In the genomic region with DNA sequence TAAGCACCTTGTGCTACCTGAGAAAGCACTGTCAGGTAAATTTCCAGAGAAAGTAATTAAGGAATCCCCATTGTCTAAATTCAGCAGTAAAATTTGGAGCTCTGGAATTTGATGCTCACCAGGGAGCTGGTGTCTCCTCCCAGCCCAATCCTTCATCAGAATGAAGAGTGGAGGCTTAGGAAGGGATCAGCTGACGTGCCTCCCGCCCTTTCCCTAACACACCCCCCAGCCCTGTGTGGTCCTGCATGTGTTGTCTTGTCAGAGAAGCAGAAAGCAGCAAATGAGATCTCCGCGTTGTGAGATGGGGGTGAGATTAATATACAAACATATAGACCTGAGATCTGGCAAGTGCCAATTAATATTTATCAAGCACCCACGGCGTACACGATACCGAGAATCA, we compare ENCODE assay signal across 27 cellular contexts. TPM values are rescaled to one million over a fixed set of nuclear protein-coding genes. Genes with fewer than 3 reads are reported as not detected.
DNase-seq lines count a peak whose midpoint lies in the region; ATAC-seq, FAIRE-seq and TF ChIP-seq lines count a peak whose summit lies in the region.
"Had no signal": no experiment of that assay in that cellular context is flagged by ENCODE, and none has a peak within 500 bp of the region (broad histone marks: within the 10 kb centered on the region; RNA-seq: fewer than 3 reads in every experiment).

No MANE protein-coding gene starts in this region.

- no peak overlapping the region for H2BK5ac ChIP-seq in H1 (ENCODE audit: low read depth, low read length)

- H3K27ac ChIP-seq in H1 (ENCODE audit: low read depth, low read length) (no peak overlapping the region), neural progenitor cell (peak overlapping the region; percentile 73), uterus (no peak overlapping the region)
- H3K27ac ChIP-seq: A549; BLaER1 treated with 17β-estradiol and CSF1 and Interleukin-3, amounts not matched to agents 10 nM and 100 nM had no signal

- no peak for TF ChIP-seq RAD21 in H1 (IDR thresholded peaks at IDR 0.05 in 1 of 2, conservative IDR thresholded peaks at IDR 0.05 in 1 of 2; ENCODE audit: low read depth in 2 of 2, low read length in 2 of 2)

- H3K4ac ChIP-seq in H1 (replicated peaks; ENCODE audit: insufficient read length, low read depth, low read length): no peak overlapping the region

- H3K14ac ChIP-seq in H1 (ENCODE audit: insufficient read length): no peak overlapping the region

- H3K4me1 Mint-ChIP-seq in neural progenitor cell (peaks cover 39% of the 10 kb centered on the region), mesothelial cell of epicardium (no peaks in the 10 kb centered on the region), glutamatergic neuron (ENCODE audit: low read depth, unreplicated experiment) (peaks cover 2% of the 10 kb centered on the region)
- H3K4me1 Mint-ChIP-seq: CD14-positive monocyte; CD4-positive, alpha-beta memory T cell had no signal

- no peaks in the 10 kb centered on the region for H3K27me3 ChIP-seq in H1 (replicated peaks in 1 of 4; ENCODE audit: control insufficient read depth in 3 of 4, extremely low read depth in 1 of 4, insufficient read depth in 3 of 4, low read length in 3 of 4)
- H3K27me3 ChIP-seq in neural progenitor cell: no peaks in the 10 kb centered on the region
- H3K27me3 ChIP-seq in uterus: no peaks in the 10 kb centered on the region
- H3K27me3 ChIP-seq: BE2C; BLaER1 treated with 17β-estradiol and CSF1 and Interleukin-3, amounts not matched to agents 10 nM and 100 nM had no signal

- H3K27me3 Mint-ChIP-seq in neural progenitor cell (ENCODE audit: insufficient read depth, low read depth) (peaks cover 6% of the 10 kb centered on the region), mesothelial cell of epicardium (ENCODE audit: low read depth) (peaks cover 57% of the 10 kb centered on the region), glutamatergic neuron (ENCODE audit: unreplicated experiment) (peaks cover under 1% of the 10 kb centered on the region)

- H4K91ac ChIP-seq in H1 (replicated peaks; ENCODE audit: insufficient read length, low read length): no peak overlapping the region

- no peak for ATAC-seq in activated naive CD4-positive, alpha-beta T cell treated with anti-CD3 and anti-CD28 coated beads, Interleukin-2, amount 50 U/mL, for 72 hours
- ATAC-seq: A549 had no signal

- 77% methylated on average over 8 of the region's 8 CpGs; no CpG with 5 or more reads in 1 of the 2 experiments for WGBS in H1 (ENCODE audit: extremely low coverage in 1 of 2, insufficient coverage in 1 of 2, insufficient read length in 1 of 2, insufficient replicate concordance in 2 of 2, low coverage in 1 of 2, low lambda C conversion rate in 2 of 2, missing lambda C conversion rate in 1 of 2), 2 experiments

- no peaks in the 10 kb centered on the region for H3K79me2 ChIP-seq in H1 (ENCODE audit: control insufficient read depth in 1 of 2, insufficient read depth in 2 of 2, low read length in 2 of 2)
- no peaks in the 10 kb centered on the region for H3K79me2 ChIP-seq in neural progenitor cell (ENCODE audit: low read depth)

- no peak overlapping the region for H2BK12ac ChIP-seq in H1 (ENCODE audit: low read depth, low read length)

- H3K4me3 ChIP-seq in H1 (ENCODE audit: extremely low read depth in 1 of 4, insufficient read depth in 2 of 4, low read depth in 3 of 4, low read length in 4 of 4) (no peak overlapping the region), neural progenitor cell (peak overlapping the region; percentile 24), uterus (no peak overlapping the region)
- H3K4me3 ChIP-seq: A549; BLaER1 treated with 17β-estradiol and CSF1 and Interleukin-3, amounts not matched to agents 10 nM and 100 nM had no signal

- no peak for TF ChIP-seq EP300 in H1 (IDR thresholded peaks at IDR 0.05; ENCODE audit: borderline replicate concordance in 1 of 2, low read depth in 2 of 2, low read length in 2 of 2)

- H4K5ac ChIP-seq in H1 (ENCODE audit: insufficient read length, low read depth, low read length): no peak overlapping the region

- FAIRE-seq in H1 (lab: Jason Lieb, UNC): no peak
- FAIRE-seq: A549, GM12891, GM18507 had no signal

- H3K9me3 Mint-ChIP-seq in neural progenitor cell (no peaks in the 10 kb centered on the region), mesothelial cell of epicardium (peaks cover 6% of the 10 kb centered on the region), glutamatergic neuron (ENCODE audit: unreplicated experiment) (no peaks in the 10 kb centered on the region)
- no peaks in the 10 kb centered on the region for H3K9me3 Mint-ChIP-seq in activated naive CD4-positive, alpha-beta T cell treated with anti-CD3 and anti-CD28 coated beads, Interleukin-2, amount 50 U/mL, for 72 hours

- DNase-seq in NCI-H526 treated with DMSO at 0.1 percent for 48 hours (lab: John Stamatoyannopoulos, UW) (peak; percentile 5), H1 (ENCODE audit: low read depth in 1 of 2, low spot score in 2 of 2) (no peak), neural progenitor cell (ENCODE audit: low spot score) (peak; percentile 66), mesothelial cell of epicardium (ENCODE audit: low spot score in 2 of 2, unreplicated experiment in 2 of 2) (no peak), glutamatergic neuron (no peak), uterus (no peak)
- DNase-seq in activated naive CD4-positive, alpha-beta T cell treated with anti-CD3 and anti-CD28 coated beads, Interleukin-2, amount 50 U/mL, for 72 hours (ENCODE audit: low spot score in 2 of 2): no peak
- DNase-seq: 8988T; ACHN; AML-193; BE2C; Calu3; CD4-positive, alpha-beta memory T cell; COR-L47; DMS53; DMS79 treated with DMSO at 0.1 percent for 48 hours; GF-D8; GOT3; H7; HCEC 1CT had no signal

- CTCF ChIA-PET in H1 (lab: Charles Lee; ENCODE audit: partially characterized antibody): interaction anchor here (1.3 kb wide), 1 partner anchor 19 kb away, joined by 4 read pairs; no protein-coding TSS in a partner anchor

- H3K23ac ChIP-seq in H1 (ENCODE audit: insufficient read length): no peak overlapping the region

- no peaks in the 10 kb centered on the region for H3K79me1 ChIP-seq in H1 (ENCODE audit: low read depth, low read length)

- no peak overlapping the region for H2BK15ac ChIP-seq in H1 (ENCODE audit: low read length)

- H2AFZ ChIP-seq in H1 (ENCODE audit: low read length) (no peak overlapping the region), neural progenitor cell (replicated peaks) (no peak overlapping the region)

- no peak overlapping the region for H2BK120ac ChIP-seq in H1 (replicated peaks; ENCODE audit: low read depth, low read length)

- H3K9ac ChIP-seq in H1 (replicated peaks in 1 of 4; ENCODE audit: extremely low read depth in 1 of 4, low read depth in 3 of 4, low read length in 3 of 4) (no peak overlapping the region), neural progenitor cell (no peak overlapping the region)
- H3K9ac ChIP-seq: BLaER1 treated with 17β-estradiol and CSF1 and Interleukin-3, amounts not matched to agents 10 nM and 100 nM had no signal

- TF ChIP-seq CTCF in H1 (IDR thresholded peaks at IDR 0.05; ENCODE audit: control extremely low read depth in 1 of 3, insufficient read depth in 1 of 3, low read depth in 1 of 3, low read length in 3 of 3) (no peak), neural progenitor cell (IDR thresholded peaks at IDR 0.05) (no peak), mesothelial cell of epicardium (IDR thresholded peaks at IDR 0.05; ENCODE audit: unreplicated experiment) (no peak), glutamatergic neuron (IDR thresholded peaks at IDR 0.05; ENCODE audit: partially characterized antibody, unreplicated experiment) (no peak), uterus (IDR thresholded peaks at IDR 0.05) (no peak)

- no peaks in the 10 kb centered on the region; the same call in 1 of the 2 replicates for H3K23me2 ChIP-seq in H1 (ENCODE audit: low read depth, low read length)

- H3K36me3 ChIP-seq in H1 (ENCODE audit: control insufficient read depth in 2 of 4, insufficient read depth in 4 of 4, low read length in 3 of 4): no peaks in the 10 kb centered on the region
- H3K36me3 ChIP-seq in neural progenitor cell: no peaks in the 10 kb centered on the region
- H3K36me3 ChIP-seq in uterus: no peaks in the 10 kb centered on the region
- H3K36me3 ChIP-seq: BE2C; BLaER1 treated with 17β-estradiol and CSF1 and Interleukin-3, amounts not matched to agents 10 nM and 100 nM had no signal

- H3K18ac ChIP-seq in H1 (ENCODE audit: extremely low read depth, low read length): no peak overlapping the region

- no peak overlapping the region for H2AK5ac ChIP-seq in H1 (ENCODE audit: low read depth, low read length)

- H3K4me3 Mint-ChIP-seq in neural progenitor cell (no peak overlapping the region), mesothelial cell of epicardium (no peak overlapping the region), glutamatergic neuron (ENCODE audit: unreplicated experiment) (no peak overlapping the region)
- H3K4me3 Mint-ChIP-seq: CD14-positive monocyte; CD4-positive, alpha-beta memory T cell had no signal

- no peak overlapping the region for H3K4me2 ChIP-seq in H1 (ENCODE audit: insufficient read depth in 1 of 2, low read depth in 2 of 2, low read length in 2 of 2)
- H3K4me2 ChIP-seq in neural progenitor cell: peak overlapping the region; percentile 73
- H3K4me2 ChIP-seq: A549; BLaER1 treated with 17β-estradiol and CSF1 and Interleukin-3, amounts not matched to agents 10 nM and 100 nM had no signal

- POLR2A ChIA-PET in H1 (lab: Charles Lee; ENCODE audit: partially characterized antibody): no interaction called here

- H4K8ac ChIP-seq in H1 (ENCODE audit: extremely low read depth, insufficient read depth, low read length): no peak overlapping the region

- intact Hi-C loops in uterus (cut with DNase I; ENCODE audit: low total_unique reads): no loop called here

- H3F3A ChIP-seq in neural progenitor cell (ENCODE audit: low read depth): peaks cover 35% of the 10 kb centered on the region

- peaks cover 1% of the 10 kb centered on the region for H3K36me3 Mint-ChIP-seq in neural progenitor cell
- no peaks in the 10 kb centered on the region for H3K36me3 Mint-ChIP-seq in mesothelial cell of epicardium
- H3K36me3 Mint-ChIP-seq in glutamatergic neuron (ENCODE audit: unreplicated experiment): peaks cover 5% of the 10 kb centered on the region
- H3K36me3 Mint-ChIP-seq in activated naive CD4-positive, alpha-beta T cell treated with anti-CD3 and anti-CD28 coated beads, Interleukin-2, amount 50 U/mL, for 72 hours: no peaks in the 10 kb centered on the region
- H3K36me3 Mint-ChIP-seq: CD14-positive monocyte had no signal

- H2BK20ac ChIP-seq in H1 (ENCODE audit: low read length): no peak overlapping the region

- H3K27ac Mint-ChIP-seq in neural progenitor cell (no peak overlapping the region), mesothelial cell of epicardium (no peak overlapping the region), glutamatergic neuron (ENCODE audit: unreplicated experiment) (no peak overlapping the region)
- no peak overlapping the region for H3K27ac Mint-ChIP-seq in activated naive CD4-positive, alpha-beta T cell treated with anti-CD3 and anti-CD28 coated beads, Interleukin-2, amount 50 U/mL, for 72 hours
- H3K27ac Mint-ChIP-seq: CD14-positive monocyte; CD4-positive, alpha-beta memory T cell had no signal

- H3K56ac ChIP-seq in H1 (replicated peaks; ENCODE audit: insufficient read length, low read depth, low read length): no peak overlapping the region

- peaks cover 0 to 2% of the 10 kb centered on the region in 2 experiments for H4K20me1 ChIP-seq in H1 (replicated peaks in 1 of 2; ENCODE audit: control insufficient read depth in 1 of 2, insufficient read depth in 2 of 2, low read length in 2 of 2)
- no peaks in the 10 kb centered on the region for H4K20me1 ChIP-seq in neural progenitor cell (ENCODE audit: low read depth)

- H3K4me1 ChIP-seq in H1 (replicated peaks in 1 of 4; ENCODE audit: control insufficient read depth in 3 of 4, insufficient read depth in 4 of 4, low read length in 3 of 4): peaks cover 0 to under 1% (median 0%) of the 10 kb centered on the region in 4 experiments; a peak in 1 of 7 replicates
- peaks cover 40% of the 10 kb centered on the region for H3K4me1 ChIP-seq in neural progenitor cell
- no peaks in the 10 kb centered on the region for H3K4me1 ChIP-seq in uterus
- H3K4me1 ChIP-seq: A549; BLaER1 treated with 17β-estradiol and CSF1 and Interleukin-3, amounts not matched to agents 10 nM and 100 nM had no signal

- H3K9me3 ChIP-seq in H1 (ENCODE audit: insufficient read depth in 2 of 2, low read depth in 1 of 2, low read length in 1 of 2) (peaks cover 0 to 2% of the 10 kb centered on the region in 2 experiments; a peak in 1 of 4 replicates), neural progenitor cell (ENCODE audit: low read depth) (no peaks in the 10 kb centered on the region), uterus (no peaks in the 10 kb centered on the region)
- H3K9me3 ChIP-seq: A549, BE2C had no signal

- TF ChIP-seq POLR2A in H1 (IDR thresholded peaks at IDR 0.05; ENCODE audit: control extremely low read depth in 1 of 2, low read depth in 2 of 2, low read length in 2 of 2) (no peak), uterus (IDR thresholded peaks at IDR 0.05) (no peak)

RNA-seq across cellular contexts. Expression of a gene that starts 26.9 kb away (rescaled TPM):
- total RNA-seq in H1 (2021; fragmentation: NEBNext Ultra II Directional; extraction: Animal tissue kit (Norgen Biotek cat#: 25700)): not detected in 2 replicates
- polyA plus RNA-seq in H1 (2011; rRNA removed): 0.06 TPM in 1 of 2 replicates, not detected in the other
- polyA plus RNA-seq in H1 (2011; cell fraction: cytosol; rRNA removed): 0.03 TPM
- polyA plus RNA-seq in H1 (2011; cell fraction: nucleus; rRNA removed): 0.14 TPM
- not detected in 4 replicates for polyA plus RNA-seq in H1 (2012, experiment 1 of 2)
- not detected for polyA plus RNA-seq in H1 (2012, experiment 2 of 2)
- polyA plus RNA-seq in H1 (2013, experiment 1 of 2): not detected
- not detected for polyA plus RNA-seq in H1 (2013, experiment 2 of 2)
- not detected in 2 replicates for polyA minus RNA-seq in H1 (2011; rRNA and poly(A)+ RNA removed)
- polyA minus RNA-seq in H1 (2011; cell fraction: cytosol; rRNA and poly(A)+ RNA removed): not detected
- polyA minus RNA-seq in H1 (2011; cell fraction: nucleus; rRNA and poly(A)+ RNA removed): not detected
- total RNA-seq in neural progenitor cell (ENCODE audit: low replicate concordance) (1.0 and 3.1 TPM in 2 replicates), mesothelial cell of epicardium (0.11 to 0.18 TPM in 2 of 3 replicates, not detected in the other), glutamatergic neuron (ENCODE audit: unreplicated experiment) (not detected), uterus (not detected)
- total RNA-seq in activated naive CD4-positive, alpha-beta T cell treated with anti-CD3 and anti-CD28 coated beads, Interleukin-2, amount 50 U/mL, for 72 hours: not detected
- total RNA-seq: Calu3; CD4-positive, alpha-beta memory T cell; Daoy; G401; H7 had no signal
- polyA plus RNA-seq: A549; CD14-positive monocyte; CD4-positive, alpha-beta memory T cell had no signal

Comparison
In these comparisons a context has a peak if more than half of its experiments do, and no peak if none do; other contexts are left out.
1. DNase-seq: peak in NCI-H526 treated with DMSO at 0.1 percent for 48 hours (single experiment) and neural progenitor cell (single experiment); none in H1 (0 of 2), mesothelial cell of epicardium (0 of 2), glutamatergic neuron (single experiment), uterus (0 of 2) and activated naive CD4-positive, alpha-beta T cell treated with anti-CD3 and anti-CD28 coated beads, Interleukin-2, amount 50 U/mL, for 72 hours (0 of 2).